ENCODE assay signal across 6 cellular contexts in the genomic region with DNA sequence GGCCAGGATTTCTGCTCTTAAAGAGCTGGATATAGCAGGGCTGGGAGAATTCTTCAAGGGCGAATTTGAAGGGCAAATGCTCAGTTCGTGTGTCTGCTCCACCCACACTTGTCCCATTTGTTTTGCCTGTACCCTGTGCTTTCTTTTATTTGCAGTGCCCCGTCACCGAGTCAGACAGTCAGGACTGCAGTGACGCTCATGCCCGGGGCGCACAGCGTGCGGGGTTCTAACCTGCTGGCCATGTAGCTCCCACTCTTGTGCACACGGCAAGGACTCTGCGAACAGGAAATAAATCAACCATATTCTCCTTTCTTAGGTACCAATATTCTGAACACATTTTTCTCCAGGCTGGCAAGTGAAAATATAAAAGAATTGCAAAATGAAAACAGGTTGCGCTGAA.
"Had no signal": no experiment of that assay in that cellular context is flagged by ENCODE, and none has a peak within 500 bp of the region (broad histone marks: within the 10 kb centered on the region; RNA-seq: fewer than 3 reads in every experiment).

No MANE protein-coding gene starts in this region.

- H3K27me3 Mint-ChIP-seq: IgD-negative memory B cell had no signal

- H3K4me3 Mint-ChIP-seq: IgD-negative memory B cell had no signal

- H3K4me3 ChIP-seq: K562 had no signal

- DNase-seq: IMR-90, KBM-7, KG1 had no signal

- H3K27ac ChIP-seq: HL-60 had no signal

- H3K9me3 Mint-ChIP-seq: IgD-negative memory B cell had no signal
